ENCODE assay signal across 25 cellular contexts in genomic region chr12:121975029-121975428, GRCh38.
"Had no signal": no experiment of that assay in that cellular context is flagged by ENCODE, and none has a peak within 500 bp of the region (broad histone marks: within the 10 kb centered on the region; RNA-seq: fewer than 3 reads in every experiment).

No MANE protein-coding gene starts in this region.

- H3K27me3 Mint-ChIP-seq: T-helper 17 cell had no signal

- H3K4me3 Mint-ChIP-seq: activated CD8-positive, alpha-beta T cell treated with anti-CD3 and anti-CD28 coated beads, Interleukin-2, amount 10 ng/mL, durations not matched to agents 7 days and 5 days; activated naive CD8-positive, alpha-beta T cell treated with anti-CD3 and anti-CD28 coated beads, Interleukin-2, amount 10 ng/mL, durations not matched to agents 7 days and 5 days; T-helper 17 cell; WTC11 had no signal

- ATAC-seq: activated CD8-positive, alpha-beta T cell treated with anti-CD3 and anti-CD28 coated beads, Interleukin-2, amount 10 ng/mL, durations not matched to agents 7 days and 5 days; T-helper 17 cell; WTC11 had no signal

- H3K27ac Mint-ChIP-seq: activated CD8-positive, alpha-beta T cell treated with anti-CD3 and anti-CD28 coated beads, Interleukin-2, amount 10 ng/mL, durations not matched to agents 7 days and 5 days; activated naive CD8-positive, alpha-beta T cell treated with anti-CD3 and anti-CD28 coated beads, Interleukin-2, amount 10 ng/mL, durations not matched to agents 7 days and 5 days; T-helper 17 cell; WTC11 had no signal

- H3K27ac ChIP-seq: adrenal gland, KMS-11, SJSA1 had no signal

- H3K4me1 ChIP-seq: SJSA1 had no signal

- H3K36me3 ChIP-seq: adrenal gland, MG63, SJSA1 had no signal

- H3K4me3 ChIP-seq: adrenal gland, MG63, SJSA1 had no signal

- H3K27me3 ChIP-seq: adrenal gland, MG63, SJSA1 had no signal

- DNase-seq: activated CD4-positive, alpha-beta T cell treated with anti-CD3 and anti-CD28 coated beads for 48 hours; activated CD4-positive, alpha-beta T cell treated with anti-CD3 and anti-CD28 coated beads, Interleukin-2, amount 50 U/mL, for 4 hours; activated CD4-positive, CD25-positive, alpha-beta regulatory T cell treated with anti-CD3 and anti-CD28 coated beads, Interleukin-2, amount 50 U/mL, for 72 hours; activated CD8-positive, alpha-beta memory T cell treated with anti-CD3 and anti-CD28 coated beads, Interleukin-2, amount 50 U/mL, for 48 hours; activated CD8-positive, alpha-beta T cell treated with anti-CD3 and anti-CD28 coated beads, Interleukin-2, amount 10 ng/mL, durations not matched to agents 7 days and 5 days; activated naive CD4-positive, alpha-beta T cell treated with anti-CD3 and anti-CD28 coated beads, Interleukin-2, amount 50 U/mL, for 16 hours; activated naive CD8-positive, alpha-beta T cell treated with anti-CD3 and anti-CD28 coated beads, Interleukin-2, amount 10 ng/mL, durations not matched to agents 7 days and 5 days; activated T-cell treated with anti-CD3 and anti-CD28 coated beads, Interleukin-2, amount 50 U/mL, for 1 hour; adrenal gland; anterior cingulate cortex; caudate nucleus; MG63; MV-4-11; NCI-H1105; NCI-H1436 treated with DMSO at 0.1 percent for 48 hours; NCI-H187; NCI-H2081; NCI-H526; NCI-H774; SHP77; T-helper 17 cell; T-helper 9 cell had no signal

- H3K9ac ChIP-seq: KMS-11 had no signal

- H3K4me1 Mint-ChIP-seq: activated naive CD8-positive, alpha-beta T cell treated with anti-CD3 and anti-CD28 coated beads, Interleukin-2, amount 10 ng/mL, durations not matched to agents 7 days and 5 days; T-helper 17 cell had no signal

- H3K9me3 ChIP-seq: adrenal gland, MG63 had no signal
